In the genomic region with DNA sequence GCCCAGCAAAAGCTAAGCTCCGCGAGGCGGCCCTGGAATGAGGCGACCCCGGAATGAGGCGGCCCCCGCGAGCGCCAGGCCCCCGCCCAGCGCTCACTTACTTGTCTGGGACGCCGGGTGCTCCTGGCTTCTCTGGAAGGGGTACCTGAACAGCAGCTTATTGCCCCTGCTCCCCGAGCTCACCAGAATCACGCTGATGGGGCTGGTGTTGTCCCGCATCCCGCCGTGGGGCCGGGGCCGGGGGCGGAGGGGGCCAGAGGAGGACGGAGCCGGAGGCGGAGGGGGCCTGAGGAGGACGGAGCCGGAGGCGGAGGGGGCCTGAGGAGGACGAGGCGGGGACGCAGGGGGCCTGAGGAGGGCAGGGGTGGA, we compare ENCODE assay signal across 9 cellular contexts. TPM values are rescaled to one million over a fixed set of nuclear protein-coding genes. Genes with fewer than 3 reads are reported as not detected.
DNase-seq lines count a peak whose midpoint lies in the region; ATAC-seq and TF ChIP-seq lines count a peak whose summit lies in the region.
"Had no signal": no experiment of that assay in that cellular context is flagged by ENCODE, and none has a peak within 500 bp of the region (broad histone marks: within the 10 kb centered on the region; RNA-seq: fewer than 3 reads in every experiment).

No MANE protein-coding gene starts in this region.

- H3K36me3 Mint-ChIP-seq in activated T-cell treated with anti-CD3 and anti-CD28 coated beads, Interleukin-2, amount 50 U/mL, for 72 hours (ENCODE audit: insufficient read depth in 2 of 2): peaks cover 0 to 5% of the 10 kb centered on the region in 2 donors

- no peaks in the 10 kb centered on the region for H3K27me3 ChIP-seq in BJ (ENCODE audit: control insufficient read depth, insufficient read depth, low read length)
- no peaks in the 10 kb centered on the region for H3K27me3 ChIP-seq in MG63
- no peaks in the 10 kb centered on the region for H3K27me3 ChIP-seq in foreskin keratinocyte
- H3K27me3 ChIP-seq in trophoblast cell (ENCODE audit: insufficient read depth, low read length): no peaks in the 10 kb centered on the region

- H3K4me2 ChIP-seq in trophoblast cell (ENCODE audit: low read length): peak overlapping the region; percentile 91

- H3K9me3 ChIP-seq in MG63: no peaks in the 10 kb centered on the region
- no peaks in the 10 kb centered on the region for H3K9me3 ChIP-seq in trophoblast cell (ENCODE audit: insufficient read depth, low read depth, low read length)

- peaks cover 2% of the 10 kb centered on the region for H3K79me2 ChIP-seq in trophoblast cell (ENCODE audit: control insufficient read depth, insufficient read depth, low read length, poor library complexity)

- peaks cover 6% of the 10 kb centered on the region for H3K79me1 ChIP-seq in trophoblast cell (ENCODE audit: low read length)

- peak overlapping the region; percentile 97 for H3K4ac ChIP-seq in trophoblast cell (ENCODE audit: low read depth, low read length)

- TF ChIP-seq CTCF in BJ (IDR thresholded peaks at IDR 0.05; ENCODE audit: insufficient read depth, low read depth, low read length) (no peak), foreskin keratinocyte (conservative IDR thresholded peaks at IDR 0.05) (no peak)

- POLR2A ChIA-PET in BJ (lab: Charles Lee): no interaction called here

- no peak for DNase-seq in BJ (ENCODE audit: low read depth)
- DNase-seq in MG63: peak; percentile 20
- peak; percentile 37 to 38 for DNase-seq in activated T-cell treated with anti-CD3 and anti-CD28 coated beads, Interleukin-2, amount 50 U/mL, for 72 hours
- DNase-seq in foreskin keratinocyte: no peak
- DNase-seq in trophoblast cell: peak in 1 of 2 donors; percentile 32
- DNase-seq in NCI-H187 (lab: John Stamatoyannopoulos, UW): no peak

- peak overlapping the region; percentile 76 for H2AK5ac ChIP-seq in trophoblast cell (ENCODE audit: low read length)

- peak overlapping the region; percentile 44 for H3K27ac ChIP-seq in foreskin keratinocyte
- peak overlapping the region; percentile 42 for H3K27ac ChIP-seq in trophoblast cell (ENCODE audit: low read depth, low read length)

- peak overlapping the region; percentile 89 to 92 for H3K4me3 Mint-ChIP-seq in activated T-cell treated with anti-CD3 and anti-CD28 coated beads, Interleukin-2, amount 50 U/mL, for 72 hours

- H2BK120ac ChIP-seq in trophoblast cell (ENCODE audit: insufficient read depth, low read length, poor library complexity): peak overlapping the region; percentile 57

- WGBS in trophoblast cell (ENCODE audit: extremely low coverage, insufficient coverage, insufficient read length): no CpG with 5 or more reads among the region's 30 CpGs

- H3K18ac ChIP-seq in trophoblast cell (ENCODE audit: low read length): peak overlapping the region; percentile 93

- peak overlapping the region; percentile 100 for H4K12ac ChIP-seq in trophoblast cell (ENCODE audit: low read depth, low read length)

- H4K91ac ChIP-seq in trophoblast cell (ENCODE audit: low read depth, low read length): peak overlapping the region; percentile 98

- CTCF ChIA-PET in BJ (lab: Yijun Ruan, JAX): interaction anchor here (0.9 kb wide), 1 partner anchor 26 kb away, joined by 3 read pairs; no protein-coding TSS in a partner anchor

- H3K9ac ChIP-seq in trophoblast cell (ENCODE audit: low read length): peak overlapping the region; percentile 93

- H2BK12ac ChIP-seq in trophoblast cell (ENCODE audit: low read length): no peak overlapping the region

- H3K14ac ChIP-seq in trophoblast cell (ENCODE audit: low read length): peak overlapping the region; percentile 96

- peak overlapping the region; percentile 98 for H4K8ac ChIP-seq in trophoblast cell (ENCODE audit: low read depth, low read length)

- no peaks in the 10 kb centered on the region for H3K9me3 Mint-ChIP-seq in activated T-cell treated with anti-CD3 and anti-CD28 coated beads, Interleukin-2, amount 50 U/mL, for 72 hours

- H3K27ac Mint-ChIP-seq in activated T-cell treated with anti-CD3 and anti-CD28 coated beads, Interleukin-2, amount 50 U/mL, for 72 hours: peak overlapping the region; percentile 57

- peak overlapping the region; percentile 78 for H2BK5ac ChIP-seq in trophoblast cell (ENCODE audit: low read depth, low read length, poor library complexity)

- H2AFZ ChIP-seq in trophoblast cell (ENCODE audit: insufficient read depth, low read length, poor library complexity): peak overlapping the region; percentile 92

- H3K4me1 ChIP-seq in foreskin keratinocyte (no peaks in the 10 kb centered on the region), trophoblast cell (ENCODE audit: control insufficient read depth in 1 of 2, insufficient read depth in 2 of 2, low read length in 2 of 2) (peaks cover 0 to 2% of the 10 kb centered on the region in 2 experiments)

- H3K4me1 Mint-ChIP-seq in activated T-cell treated with anti-CD3 and anti-CD28 coated beads, Interleukin-2, amount 50 U/mL, for 72 hours (ENCODE audit: low read depth): peaks cover 39% of the 10 kb centered on the region

- no peaks in the 10 kb centered on the region for H3K36me3 ChIP-seq in BJ (ENCODE audit: control insufficient read depth, insufficient read depth, low read length)
- peaks cover 23% of the 10 kb centered on the region for H3K36me3 ChIP-seq in MG63
- no peaks in the 10 kb centered on the region for H3K36me3 ChIP-seq in trophoblast cell (ENCODE audit: control insufficient read depth in 1 of 2, insufficient read depth in 2 of 2, low read length in 2 of 2)

- peak; percentile 20 to 32 for ATAC-seq in activated T-cell treated with anti-CD3 and anti-CD28 coated beads, Interleukin-2, amount 50 U/mL, for 72 hours (replicated peaks in 1 of 2)
- peak; percentile 25 for ATAC-seq in foreskin keratinocyte
- no peak for ATAC-seq in HG03196 (IDR thresholded peaks at IDR 0.05; ENCODE audit: unreplicated experiment)
- ATAC-seq in GM18867 (IDR thresholded peaks at IDR 0.05; ENCODE audit: unreplicated experiment): no peak

- H3K4me3 ChIP-seq in BJ (ENCODE audit: low read depth, low read length) (peak overlapping the region; percentile 85), MG63 (peak overlapping the region; percentile 83), trophoblast cell (ENCODE audit: low read depth, low read length) (peak overlapping the region; percentile 81)

- no peaks in the 10 kb centered on the region for H3K27me3 Mint-ChIP-seq in activated T-cell treated with anti-CD3 and anti-CD28 coated beads, Interleukin-2, amount 50 U/mL, for 72 hours (ENCODE audit: low read depth)

- no peak overlapping the region for H3K23ac ChIP-seq in trophoblast cell (ENCODE audit: low read length)

RNA-seq across cellular contexts. Expression of gene NPRL3, which starts 0.4 kb away (rescaled TPM):
- 7.7 and 17.9 TPM in 2 replicates for polyA plus RNA-seq in BJ (2011; rRNA removed)
- polyA minus RNA-seq in BJ (2011; rRNA and poly(A)+ RNA removed): 18.5 and 18.7 TPM in 2 replicates
- 9.6 and 18.2 TPM in 2 replicates for total RNA-seq in MG63 (2014; rRNA removed; shearing (Covaris generic); ENCODE audit: low replicate concordance)
- 10 to 100 TPM; 34.2 to 44.7 TPM for total RNA-seq in activated T-cell treated with anti-CD3 and anti-CD28 coated beads, Interleukin-2, amount 50 U/mL, for 72 hours
- total RNA-seq in foreskin keratinocyte: 15.9 and 16.7 TPM in 2 replicates
- 26.2 and 28.4 TPM in 2 replicates for polyA plus RNA-seq in foreskin keratinocyte
- polyA plus RNA-seq in trophoblast cell (2013): 30.1 and 33.0 TPM in 2 replicates

RNA-seq across cellular contexts. Expression of gene HBZ, which starts 14.4 kb away (rescaled TPM):
- not detected in 2 replicates for polyA plus RNA-seq in BJ (2011; rRNA removed)
- polyA minus RNA-seq in BJ (2011; rRNA and poly(A)+ RNA removed): 0.24 and 0.41 TPM in 2 replicates
- not detected in 2 replicates for total RNA-seq in MG63 (2014; rRNA removed; shearing (Covaris generic); ENCODE audit: low replicate concordance)
- not detected for total RNA-seq in activated T-cell treated with anti-CD3 and anti-CD28 coated beads, Interleukin-2, amount 50 U/mL, for 72 hours
- not detected in 2 replicates for total RNA-seq in foreskin keratinocyte
- 0.07 TPM in 1 of 2 replicates, not detected in the other for polyA plus RNA-seq in foreskin keratinocyte
- not detected in 2 replicates for polyA plus RNA-seq in trophoblast cell (2013)
- total RNA-seq: pulmonary artery endothelial cell had no signal

RNA-seq across cellular contexts. Expression of gene HBM, which starts 27.7 kb away (rescaled TPM):
- polyA plus RNA-seq in BJ (2011; rRNA removed): not detected in 2 replicates
- not detected in 2 replicates for polyA minus RNA-seq in BJ (2011; rRNA and poly(A)+ RNA removed)
- not detected in 2 replicates for total RNA-seq in MG63 (2014; rRNA removed; shearing (Covaris generic); ENCODE audit: low replicate concordance)
- not detected for total RNA-seq in activated T-cell treated with anti-CD3 and anti-CD28 coated beads, Interleukin-2, amount 50 U/mL, for 72 hours
- total RNA-seq in foreskin keratinocyte: not detected in 2 replicates
- not detected in 2 replicates for polyA plus RNA-seq in foreskin keratinocyte
- polyA plus RNA-seq in trophoblast cell (2013): not detected in 2 replicates
- total RNA-seq: pulmonary artery endothelial cell had no signal

RNA-seq across cellular contexts. Expression of gene HBA2, which starts 34.6 kb away (rescaled TPM):
- polyA plus RNA-seq in BJ (2011; rRNA removed) (0.17 TPM in 1 of 2 replicates, not detected in the other), foreskin keratinocyte (not detected in 2 replicates)
- polyA minus RNA-seq in BJ (2011; rRNA and poly(A)+ RNA removed): 0.81 TPM in 1 of 2 replicates, not detected in the other
- not detected in 2 replicates for total RNA-seq in MG63 (2014; rRNA removed; shearing (Covaris generic); ENCODE audit: low replicate concordance)
- not detected for total RNA-seq in activated T-cell treated with anti-CD3 and anti-CD28 coated beads, Interleukin-2, amount 50 U/mL, for 72 hours
- total RNA-seq in foreskin keratinocyte: not detected in 2 replicates
- not detected in 2 replicates for polyA plus RNA-seq in trophoblast cell (2013)
- total RNA-seq: pulmonary artery endothelial cell had no signal

RNA-seq across cellular contexts. Expression of gene HBA1, which starts 38.4 kb away (rescaled TPM):
- polyA plus RNA-seq in BJ (2011; rRNA removed): 0.20 TPM in 1 of 2 replicates, not detected in the other
- polyA minus RNA-seq in BJ (2011; rRNA and poly(A)+ RNA removed): 1.3 TPM in 1 of 2 replicates, not detected in the other
- total RNA-seq in MG63 (2014; rRNA removed; shearing (Covaris generic); ENCODE audit: low replicate concordance): not detected in 2 replicates
- total RNA-seq in activated T-cell treated with anti-CD3 and anti-CD28 coated beads, Interleukin-2, amount 50 U/mL, for 72 hours: 1 to 10 TPM in 1 of 2 donors, not detected in 1; 1.1 TPM
- not detected in 2 replicates for total RNA-seq in foreskin keratinocyte
- 0.41 TPM in 1 of 2 replicates, not detected in the other for polyA plus RNA-seq in foreskin keratinocyte
- 0.22 TPM in 1 of 2 replicates, not detected in the other for polyA plus RNA-seq in trophoblast cell (2013)
- total RNA-seq: pulmonary artery endothelial cell had no signal

Comparison
In these comparisons a context has a peak if more than half of its experiments do, and no peak if none do; other contexts are left out.
1. DNase-seq: peak in MG63 (single experiment) and activated T-cell treated with anti-CD3 and anti-CD28 coated beads, Interleukin-2, amount 50 U/mL, for 72 hours (2 of 2); none in BJ (single experiment), foreskin keratinocyte (0 of 2) and NCI-H187 (0 of 2).
2. ATAC-seq: peak in activated T-cell treated with anti-CD3 and anti-CD28 coated beads, Interleukin-2, amount 50 U/mL, for 72 hours (2 of 2) and foreskin keratinocyte (single experiment); none in HG03196 (single experiment) and GM18867 (single experiment).
3. Peak in every context shown above with its lines, with median percentiles within 50 percentile points of each other: H3K4me3 ChIP-seq.